Comparison of ENCODE assay signal across 27 cellular contexts in genomic region chr10:38008006-38008405, GRCh38. TPM values are rescaled to one million over a fixed set of nuclear protein-coding genes. Genes with fewer than 3 reads are reported as not detected.
DNase-seq lines count a peak whose midpoint lies in the region; ATAC-seq, FAIRE-seq and TF ChIP-seq lines count a peak whose summit lies in the region.
"Had no signal": no experiment of that assay in that cellular context is flagged by ENCODE, and none has a peak within 500 bp of the region (broad histone marks: within the 10 kb centered on the region; RNA-seq: fewer than 3 reads in every experiment).

No MANE protein-coding gene starts in this region.

- intact Hi-C loops in CD4-positive, alpha-beta T cell (cut with DNase I, micrococcal nuclease): loop anchor here in 1 of 2 experiments (2.0 kb wide), 1 partner anchor 87 kb away; the partner anchor contains the start of gene ZNF37A
- intact Hi-C loops in mammary epithelial cell (cut with micrococcal nuclease): no loop called here

- no peak for ATAC-seq in CD4-positive, alpha-beta T cell (ENCODE audit: poor library complexity)
- no peak for ATAC-seq in HG02588 (IDR thresholded peaks at IDR 0.05; ENCODE audit: unreplicated experiment)
- ATAC-seq: CD8-positive, alpha-beta T cell; mucosa of descending colon; WTC11 had no signal

- no peaks in the 10 kb centered on the region for H3K9me3 Mint-ChIP-seq in CD4-positive, alpha-beta T cell
- no peaks in the 10 kb centered on the region for H3K9me3 Mint-ChIP-seq in neural crest cell
- H3K9me3 Mint-ChIP-seq: activated naive CD8-positive, alpha-beta T cell treated with anti-CD3 and anti-CD28 coated beads, Interleukin-2, amount 10 ng/mL, durations not matched to agents 7 days and 5 days; CD8-positive, alpha-beta T cell; HFFc6; neural progenitor cell had no signal

- no peak overlapping the region for H3K27ac Mint-ChIP-seq in CD4-positive, alpha-beta T cell
- no peak overlapping the region for H3K27ac Mint-ChIP-seq in neural crest cell (ENCODE audit: unreplicated experiment)
- H3K27ac Mint-ChIP-seq: activated naive CD8-positive, alpha-beta T cell treated with anti-CD3 and anti-CD28 coated beads, Interleukin-2, amount 10 ng/mL, durations not matched to agents 7 days and 5 days; CD8-positive, alpha-beta T cell; HFFc6; neural progenitor cell; progenitor cell of endocrine pancreas; WTC11 had no signal

- H3K4me1 Mint-ChIP-seq in CD4-positive, alpha-beta T cell (ENCODE audit: low read depth): peaks cover 31% of the 10 kb centered on the region
- H3K4me1 Mint-ChIP-seq in neural crest cell: peaks cover 27% of the 10 kb centered on the region

- no peaks in the 10 kb centered on the region for H3K27me3 ChIP-seq in CD4-positive, alpha-beta T cell (ENCODE audit: control insufficient read depth, insufficient read depth, low read length)
- no peaks in the 10 kb centered on the region for H3K27me3 ChIP-seq in mammary epithelial cell (ENCODE audit: insufficient read depth, low read length)
- H3K27me3 ChIP-seq: neural progenitor cell, tibial nerve had no signal

- no peak for DNase-seq in CD4-positive, alpha-beta T cell
- DNase-seq in HTR-8/SVneo (ENCODE audit: insufficient read length, low spot score) (no peak), mammary epithelial cell (peak; percentile 83), neural crest cell (ENCODE audit: low read depth, low spot score) (no peak), middle frontal gyrus (ENCODE audit: extremely low spot score, low spot score) (no peak)
- DNase-seq in activated CD4-positive, CD25-positive, alpha-beta regulatory T cell treated with anti-CD3 and anti-CD28 coated beads, Interleukin-2, amount 50 U/mL, for 72 hours: no peak
- DNase-seq: activated CD4-positive, alpha-beta T cell treated with anti-CD3 and anti-CD28 coated beads, Interleukin-2, amount 50 U/mL, for 48 hours; activated naive CD8-positive, alpha-beta T cell treated with anti-CD3 and anti-CD28 coated beads, Interleukin-2, amount 10 ng/mL, durations not matched to agents 7 days and 5 days; CD8-positive, alpha-beta T cell; cerebellar nuclear complex; DMS153; HFFc6; left ventricle myocardium inferior; mucosa of descending colon; NCI-H1092; NCI-H1930; NCI-H526; T-helper 9 cell had no signal

- H3K4me3 Mint-ChIP-seq in CD4-positive, alpha-beta T cell: peak overlapping the region; percentile 11
- peak overlapping the region; percentile 54 for H3K4me3 Mint-ChIP-seq in neural crest cell
- H3K4me3 Mint-ChIP-seq: activated naive CD8-positive, alpha-beta T cell treated with anti-CD3 and anti-CD28 coated beads, Interleukin-2, amount 10 ng/mL, durations not matched to agents 7 days and 5 days; CD8-positive, alpha-beta T cell; HFFc6; neural progenitor cell; WTC11 had no signal

- in situ Hi-C loops in mammary epithelial cell (cut with MboI; ENCODE audit: low sequenced_read_pairs in 2 of 2): no loop called here

- no peak overlapping the region for H3K4me2 ChIP-seq in mammary epithelial cell (ENCODE audit: insufficient read depth, low read depth, low read length)
- H3K4me2 ChIP-seq: KMS-11, neural progenitor cell had no signal

- FAIRE-seq in HTR-8/SVneo (lab: Jason Lieb, UNC): peak; percentile 82
- FAIRE-seq: astrocyte, endothelial cell of umbilical vein, G401.6 had no signal

- peaks cover 17% of the 10 kb centered on the region for H3K79me2 ChIP-seq in mammary epithelial cell (ENCODE audit: insufficient read depth, low read length)

- H3K4me3 ChIP-seq in mammary epithelial cell (replicated peaks in 1 of 3; ENCODE audit: insufficient read depth in 1 of 3, low read depth in 2 of 3, low read length in 3 of 3): no peak overlapping the region
- H3K4me3 ChIP-seq: left ventricle myocardium inferior, mucosa of descending colon, neural progenitor cell, tibial nerve had no signal

- dilution Hi-C loops in mammary epithelial cell (cut with HindIII; ENCODE audit: low sequenced_read_pairs): no loop called here

- H3K9me3 ChIP-seq in CD4-positive, alpha-beta T cell (ENCODE audit: control insufficient read depth, low read length): no peaks in the 10 kb centered on the region
- H3K9me3 ChIP-seq in mammary epithelial cell (replicated peaks; ENCODE audit: insufficient read depth, low read length): peaks cover 3% of the 10 kb centered on the region
- H3K9me3 ChIP-seq: left ventricle myocardium inferior, mucosa of descending colon, tibial nerve had no signal

- peaks cover 8% of the 10 kb centered on the region for H3K4me1 ChIP-seq in mammary epithelial cell (ENCODE audit: insufficient read depth, low read length)

- peak overlapping the region; percentile 8 for H2AFZ ChIP-seq in mammary epithelial cell (ENCODE audit: low read depth, low read length)
- H2AFZ ChIP-seq: neural progenitor cell had no signal

- no peak overlapping the region for H3K27ac ChIP-seq in CD4-positive, alpha-beta T cell (ENCODE audit: low read depth, low read length)
- peak overlapping the region; percentile 72 for H3K27ac ChIP-seq in mammary epithelial cell (ENCODE audit: insufficient read depth, low read depth, low read length)
- H3K27ac ChIP-seq: KMS-11, left ventricle myocardium inferior, neural progenitor cell, tibial nerve had no signal

- POLR2A ChIA-PET in CD4-positive, alpha-beta T cell (lab: Charles Lee): interaction anchor here (0.6 kb wide), 1 partner anchor 31 kb away, joined by 3 read pairs; no protein-coding TSS in a partner anchor

- H3K36me3 ChIP-seq in mammary epithelial cell (ENCODE audit: insufficient read depth, low read length): peaks cover 1% of the 10 kb centered on the region
- H3K36me3 ChIP-seq: left ventricle myocardium inferior, neural progenitor cell had no signal

- H3K9ac ChIP-seq in mammary epithelial cell (ENCODE audit: insufficient read depth, low read length): no peak overlapping the region
- H3K9ac ChIP-seq: KMS-11, neural progenitor cell had no signal

- no TSS peak for BruUV-seq in mammary epithelial cell (replicated peaks; lab: Mats Ljungman, UMichigan)

- 76% methylated on average over 2 of the region's 3 CpGs for WGBS in mammary epithelial cell (ENCODE audit: low coverage, missing lambda C conversion rate)

- TF ChIP-seq CTCF in CD4-positive, alpha-beta T cell (IDR thresholded peaks at IDR 0.05): no peak
- no peak for TF ChIP-seq CTCF in mammary epithelial cell (conservative IDR thresholded peaks at IDR 0.05 in 1 of 2, IDR thresholded peaks at IDR 0.05 in 1 of 2; ENCODE audit: extremely low read depth in 1 of 2, insufficient read depth in 1 of 2, low read depth in 1 of 2, low read length in 2 of 2)
- TF ChIP-seq CTCF in neural crest cell (conservative IDR thresholded peaks at IDR 0.05): no peak

- peaks cover 25% of the 10 kb centered on the region for H3K36me3 Mint-ChIP-seq in CD4-positive, alpha-beta T cell (ENCODE audit: low read depth)
- peaks cover 2% of the 10 kb centered on the region for H3K36me3 Mint-ChIP-seq in neural crest cell (ENCODE audit: low read depth)

- no peaks in the 10 kb centered on the region for H3K27me3 Mint-ChIP-seq in CD4-positive, alpha-beta T cell
- peaks cover 29% of the 10 kb centered on the region for H3K27me3 Mint-ChIP-seq in neural crest cell (ENCODE audit: low read depth)
- H3K27me3 Mint-ChIP-seq: activated naive CD8-positive, alpha-beta T cell treated with anti-CD3 and anti-CD28 coated beads, Interleukin-2, amount 10 ng/mL, durations not matched to agents 7 days and 5 days; progenitor cell of endocrine pancreas had no signal

- CTCF ChIA-PET in CD4-positive, alpha-beta T cell (lab: Charles Lee): interaction anchor here (1.1 kb wide), 1 partner anchor 31 kb away, joined by 3 read pairs; no protein-coding TSS in a partner anchor
- CTCF ChIA-PET in mammary epithelial cell (lab: Charles Lee; ENCODE audit: low non-redundant PET): no interaction called here

- H4K20me1 ChIP-seq in mammary epithelial cell (ENCODE audit: insufficient read depth, low read length): no peaks in the 10 kb centered on the region

RNA-seq across cellular contexts. Expression of gene ZNF33A, which starts 2.5 kb away (rescaled TPM):
- 10 to 100 TPM; 25.9 to 30.3 TPM for total RNA-seq in CD4-positive, alpha-beta T cell
- total RNA-seq in mammary epithelial cell (10 to 100 TPM; 18.7 to 21.2 TPM), neural crest cell (27.8 and 28.6 TPM in 2 replicates)
- 7.8 TPM for polyA plus RNA-seq in mammary epithelial cell
- 15.1 TPM for polyA minus RNA-seq in mammary epithelial cell

RNA-seq across cellular contexts. Expression of gene ZNF25, which starts 31.6 kb away (rescaled TPM):
- 1 to 10 TPM; 4.6 to 5.4 TPM for total RNA-seq in CD4-positive, alpha-beta T cell
- total RNA-seq in mammary epithelial cell (1 to 10 TPM; 5.7 to 5.9 TPM), neural crest cell (5.8 and 6.1 TPM in 2 replicates)
- polyA plus RNA-seq in mammary epithelial cell: 1.2 TPM
- not detected for polyA minus RNA-seq in mammary epithelial cell
